In the genomic region with DNA sequence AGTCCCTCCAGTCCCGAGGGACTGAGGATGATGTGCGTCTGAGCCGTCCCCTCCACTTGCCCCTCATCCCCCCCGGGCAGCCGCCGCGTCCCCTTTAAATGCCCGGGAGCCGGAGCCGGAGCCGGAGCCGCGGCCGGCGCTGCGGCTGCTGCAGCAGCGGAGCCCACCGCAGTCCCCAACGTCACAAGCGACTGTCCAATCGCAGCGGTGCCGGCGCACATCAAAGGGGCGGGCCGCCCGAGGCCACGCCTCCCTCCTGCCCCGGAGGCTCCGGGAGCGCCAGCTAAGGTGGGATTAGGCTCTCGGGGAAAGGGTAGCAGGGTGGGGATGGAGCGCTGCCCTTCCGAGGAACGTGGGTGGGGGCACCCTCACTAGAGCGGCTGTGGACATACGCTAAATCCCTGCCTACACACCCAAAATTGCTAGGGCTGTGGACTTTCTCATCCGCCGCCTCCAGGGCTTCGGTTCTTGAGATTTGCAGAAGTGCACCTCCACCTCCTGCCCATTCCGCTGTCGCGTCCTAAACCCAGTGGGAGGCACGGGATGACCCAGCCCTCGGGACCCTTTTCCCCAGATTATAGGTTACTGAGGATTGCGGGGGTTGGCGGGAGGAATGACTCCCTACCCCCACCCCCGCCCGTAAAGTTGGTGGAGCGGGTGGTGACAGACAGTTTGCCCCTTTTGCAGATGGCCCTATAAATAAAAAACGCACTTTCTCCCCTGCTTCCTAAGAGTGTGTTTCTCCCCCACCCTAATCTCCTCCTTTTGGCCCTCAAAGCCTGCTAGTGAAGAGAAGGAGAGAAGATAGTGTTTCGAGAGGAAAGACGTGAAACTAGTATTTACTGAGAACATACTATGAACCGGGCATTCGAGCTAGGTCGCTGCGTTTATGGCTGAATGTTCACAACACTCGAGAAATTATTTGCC, we compare ENCODE assay signal across 1 cellular context.
A peak's percentile ranks its signal among the peaks of the same experiment; 100 is the strongest.
TF ChIP-seq lines count a peak whose summit lies in the region.

A gene with protein sequence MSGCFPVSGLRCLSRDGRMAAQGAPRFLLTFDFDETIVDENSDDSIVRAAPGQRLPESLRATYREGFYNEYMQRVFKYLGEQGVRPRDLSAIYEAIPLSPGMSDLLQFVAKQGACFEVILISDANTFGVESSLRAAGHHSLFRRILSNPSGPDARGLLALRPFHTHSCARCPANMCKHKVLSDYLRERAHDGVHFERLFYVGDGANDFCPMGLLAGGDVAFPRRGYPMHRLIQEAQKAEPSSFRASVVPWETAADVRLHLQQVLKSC (minus strand): TSS at position 152 of the 927 bp plus-strand sequence. CDS start 4,096 bp downstream, outside the sequence.

TF ChIP-seq in K562, 482 proteins besides CTCF, POLR2A, EP300 and RAD21 (continued from another document and continues in another):
- no peak for TF ChIP-seq POLR3A (IDR thresholded peaks at IDR 0.05; ENCODE audit: borderline replicate concordance, extremely low read depth, insufficient read depth, insufficient read length)
- TF ChIP-seq MIER1 (IDR thresholded peaks at IDR 0.05; ENCODE audit: low read depth): no peak
- no peak for TF ChIP-seq SREBF2 (CRISPR knock-in tag; IDR thresholded peaks at IDR 0.05)
- TF ChIP-seq CXXC5 (CRISPR knock-in tag; IDR thresholded peaks at IDR 0.05): peak; percentile 63; the same call in 1 of the 2 replicates
- no peak for TF ChIP-seq BMI1 (IDR thresholded peaks at IDR 0.05; ENCODE audit: low read length)
- no peak for TF ChIP-seq ZNF354B (CRISPR knock-in tag; IDR thresholded peaks at IDR 0.05)
- TF ChIP-seq EGR1 (conservative IDR thresholded peaks at IDR 0.05): peak; percentile 43
- TF ChIP-seq, protein P1, sequence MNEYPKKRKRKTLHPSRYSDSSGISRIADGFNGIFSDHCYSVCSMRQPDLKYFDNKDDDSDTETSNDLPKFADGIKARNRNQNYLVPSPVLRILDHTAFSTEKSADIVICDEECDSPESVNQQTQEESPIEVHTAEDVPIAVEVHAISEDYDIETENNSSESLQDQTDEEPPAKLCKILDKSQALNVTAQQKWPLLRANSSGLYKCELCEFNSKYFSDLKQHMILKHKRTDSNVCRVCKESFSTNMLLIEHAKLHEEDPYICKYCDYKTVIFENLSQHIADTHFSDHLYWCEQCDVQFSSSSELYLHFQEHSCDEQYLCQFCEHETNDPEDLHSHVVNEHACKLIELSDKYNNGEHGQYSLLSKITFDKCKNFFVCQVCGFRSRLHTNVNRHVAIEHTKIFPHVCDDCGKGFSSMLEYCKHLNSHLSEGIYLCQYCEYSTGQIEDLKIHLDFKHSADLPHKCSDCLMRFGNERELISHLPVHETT (CRISPR knock-in tag; conservative IDR thresholded peaks at IDR 0.05 in 1 of 2, IDR thresholded peaks at IDR 0.05 in 1 of 2): no peak
- TF ChIP-seq ZKSCAN3 (CRISPR knock-in tag; IDR thresholded peaks at IDR 0.05): no peak
- TF ChIP-seq MAZ (CRISPR knock-in tag; conservative IDR thresholded peaks at IDR 0.05 in 1 of 2, IDR thresholded peaks at IDR 0.05 in 1 of 2): 0 out of 4 replicates have a peak, but pooled peaks of 1 of the 2 experiments have one; percentile 18
- TF ChIP-seq, protein P2, sequence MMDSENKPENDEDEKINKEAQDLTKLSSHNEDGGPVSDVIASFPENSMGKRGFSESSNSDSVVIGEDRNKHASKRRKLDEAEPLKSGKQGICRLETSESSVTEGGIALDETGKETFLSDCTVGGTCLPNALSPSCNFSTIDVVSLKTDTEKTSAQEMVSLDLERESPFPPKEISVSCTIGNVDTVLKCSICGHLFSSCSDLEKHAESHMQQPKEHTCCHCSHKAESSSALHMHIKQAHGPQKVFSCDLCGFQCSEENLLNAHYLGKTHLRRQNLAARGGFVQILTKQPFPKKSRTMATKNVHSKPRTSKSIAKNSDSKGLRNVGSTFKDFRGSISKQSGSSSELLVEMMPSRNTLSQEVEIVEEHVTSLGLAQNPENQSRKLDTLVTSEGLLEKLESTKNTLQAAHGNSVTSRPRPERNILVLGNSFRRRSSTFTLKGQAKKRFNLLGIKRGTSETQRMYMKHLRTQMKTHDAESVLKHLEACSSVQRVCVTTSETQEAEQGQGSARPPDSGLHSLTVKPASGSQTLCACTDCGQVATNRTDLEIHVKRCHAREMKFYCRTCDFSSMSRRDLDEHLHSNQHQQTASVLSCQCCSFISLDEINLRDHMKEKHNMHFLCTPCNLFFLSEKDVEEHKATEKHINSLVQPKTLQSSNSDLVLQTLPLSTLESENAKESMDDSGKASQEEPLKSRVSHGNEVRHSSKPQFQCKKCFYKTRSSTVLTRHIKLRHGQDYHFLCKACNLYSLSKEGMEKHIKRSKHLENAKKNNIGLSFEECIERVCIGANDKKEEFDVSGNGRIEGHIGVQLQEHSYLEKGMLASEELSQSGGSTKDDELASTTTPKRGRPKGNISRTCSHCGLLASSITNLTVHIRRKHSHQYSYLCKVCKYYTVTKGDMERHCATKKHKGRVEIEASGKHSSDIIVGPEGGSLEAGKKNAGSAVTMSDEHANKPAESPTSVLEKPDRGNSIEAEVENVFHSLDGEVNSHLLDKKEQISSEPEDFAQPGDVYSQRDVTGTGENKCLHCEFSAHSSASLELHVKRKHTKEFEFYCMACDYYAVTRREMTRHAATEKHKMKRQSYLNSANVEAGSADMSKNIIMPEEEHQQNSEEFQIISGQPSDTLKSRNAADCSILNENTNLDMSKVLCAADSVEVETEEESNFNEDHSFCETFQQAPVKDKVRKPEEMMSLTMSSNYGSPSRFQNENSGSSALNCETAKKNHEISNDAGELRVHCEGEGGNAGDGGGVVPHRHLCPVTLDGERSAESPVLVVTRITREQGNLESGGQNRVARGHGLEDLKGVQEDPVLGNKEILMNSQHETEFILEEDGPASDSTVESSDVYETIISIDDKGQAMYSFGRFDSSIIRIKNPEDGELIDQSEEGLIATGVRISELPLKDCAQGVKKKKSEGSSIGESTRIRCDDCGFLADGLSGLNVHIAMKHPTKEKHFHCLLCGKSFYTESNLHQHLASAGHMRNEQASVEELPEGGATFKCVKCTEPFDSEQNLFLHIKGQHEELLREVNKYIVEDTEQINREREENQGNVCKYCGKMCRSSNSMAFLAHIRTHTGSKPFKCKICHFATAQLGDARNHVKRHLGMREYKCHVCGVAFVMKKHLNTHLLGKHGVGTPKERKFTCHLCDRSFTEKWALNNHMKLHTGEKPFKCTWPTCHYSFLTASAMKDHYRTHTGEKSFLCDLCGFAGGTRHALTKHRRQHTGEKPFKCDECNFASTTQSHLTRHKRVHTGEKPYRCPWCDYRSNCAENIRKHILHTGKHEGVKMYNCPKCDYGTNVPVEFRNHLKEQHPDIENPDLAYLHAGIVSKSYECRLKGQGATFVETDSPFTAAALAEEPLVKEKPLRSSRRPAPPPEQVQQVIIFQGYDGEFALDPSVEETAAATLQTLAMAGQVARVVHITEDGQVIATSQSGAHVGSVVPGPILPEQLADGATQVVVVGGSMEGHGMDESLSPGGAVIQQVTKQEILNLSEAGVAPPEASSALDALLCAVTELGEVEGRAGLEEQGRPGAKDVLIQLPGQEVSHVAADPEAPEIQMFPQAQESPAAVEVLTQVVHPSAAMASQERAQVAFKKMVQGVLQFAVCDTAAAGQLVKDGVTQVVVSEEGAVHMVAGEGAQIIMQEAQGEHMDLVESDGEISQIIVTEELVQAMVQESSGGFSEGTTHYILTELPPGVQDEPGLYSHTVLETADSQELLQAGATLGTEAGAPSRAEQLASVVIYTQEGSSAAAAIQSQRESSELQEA (IDR thresholded peaks at IDR 0.05; ENCODE audit: low read depth): no peak
- no peak for TF ChIP-seq CHCHD3 (CRISPR knock-in tag; IDR thresholded peaks at IDR 0.05)
- TF ChIP-seq MYBL2 (IDR thresholded peaks at IDR 0.05; ENCODE audit: low read depth): no peak
- no peak for TF ChIP-seq MYBL2 (CRISPR knock-in tag; IDR thresholded peaks at IDR 0.05; ENCODE audit: borderline replicate concordance)
- no peak for TF ChIP-seq ZNF445 (CRISPR knock-in tag; IDR thresholded peaks at IDR 0.05; ENCODE audit: low read depth)
- no peak for TF ChIP-seq BCL6 (CRISPR knock-in tag; IDR thresholded peaks at IDR 0.05)
- no peak for TF ChIP-seq RCOR1 (IDR thresholded peaks at IDR 0.05; ENCODE audit: borderline replicate concordance in 1 of 2, low read depth in 2 of 2, low read length in 2 of 2)
- TF ChIP-seq TCF7L2 (IDR thresholded peaks at IDR 0.05; ENCODE audit: low read depth, low read length): peak; percentile 88
- no peak for TF ChIP-seq ZKSCAN8 (CRISPR knock-in tag; IDR thresholded peaks at IDR 0.05)
- no peak for TF ChIP-seq ILK (tag; IDR thresholded peaks at IDR 0.05; ENCODE audit: borderline replicate concordance, low read depth)
- TF ChIP-seq, protein P3, sequence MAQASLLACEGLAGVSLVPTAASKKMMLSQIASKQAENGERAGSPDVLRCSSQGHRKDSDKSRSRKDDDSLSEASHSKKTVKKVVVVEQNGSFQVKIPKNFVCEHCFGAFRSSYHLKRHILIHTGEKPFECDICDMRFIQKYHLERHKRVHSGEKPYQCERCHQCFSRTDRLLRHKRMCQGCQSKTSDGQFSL (CRISPR knock-in tag; IDR thresholded peaks at IDR 0.05): no peak
- TF ChIP-seq, protein P3 (tag; IDR thresholded peaks at IDR 0.05): no peak
- no peak for TF ChIP-seq NR4A1 (CRISPR knock-in tag; IDR thresholded peaks at IDR 0.05)
- no peak for TF ChIP-seq NR4A1 (tag; IDR thresholded peaks at IDR 0.05)
- TF ChIP-seq, protein P4, sequence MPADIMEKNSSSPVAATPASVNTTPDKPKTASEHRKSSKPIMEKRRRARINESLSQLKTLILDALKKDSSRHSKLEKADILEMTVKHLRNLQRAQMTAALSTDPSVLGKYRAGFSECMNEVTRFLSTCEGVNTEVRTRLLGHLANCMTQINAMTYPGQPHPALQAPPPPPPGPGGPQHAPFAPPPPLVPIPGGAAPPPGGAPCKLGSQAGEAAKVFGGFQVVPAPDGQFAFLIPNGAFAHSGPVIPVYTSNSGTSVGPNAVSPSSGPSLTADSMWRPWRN (IDR thresholded peaks at IDR 0.05; ENCODE audit: low read depth): no peak
- no peak for TF ChIP-seq ZNF695 (CRISPR knock-in tag; IDR thresholded peaks at IDR 0.05)
- TF ChIP-seq, protein P5, sequence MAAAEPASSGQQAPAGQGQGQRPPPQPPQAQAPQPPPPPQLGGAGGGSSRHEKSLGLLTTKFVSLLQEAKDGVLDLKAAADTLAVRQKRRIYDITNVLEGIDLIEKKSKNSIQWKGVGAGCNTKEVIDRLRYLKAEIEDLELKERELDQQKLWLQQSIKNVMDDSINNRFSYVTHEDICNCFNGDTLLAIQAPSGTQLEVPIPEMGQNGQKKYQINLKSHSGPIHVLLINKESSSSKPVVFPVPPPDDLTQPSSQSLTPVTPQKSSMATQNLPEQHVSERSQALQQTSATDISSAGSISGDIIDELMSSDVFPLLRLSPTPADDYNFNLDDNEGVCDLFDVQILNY (CRISPR knock-in tag; IDR thresholded peaks at IDR 0.05): no peak
- 0 out of 2 replicates have a peak, but pooled peaks have one; percentile 37 for TF ChIP-seq CTBP1 (IDR thresholded peaks at IDR 0.05; ENCODE audit: borderline replicate concordance)
- no peak for TF ChIP-seq XRCC4 (IDR thresholded peaks at IDR 0.05; ENCODE audit: extremely low read depth, insufficient read depth, insufficient read length)
- TF ChIP-seq, protein P6, sequence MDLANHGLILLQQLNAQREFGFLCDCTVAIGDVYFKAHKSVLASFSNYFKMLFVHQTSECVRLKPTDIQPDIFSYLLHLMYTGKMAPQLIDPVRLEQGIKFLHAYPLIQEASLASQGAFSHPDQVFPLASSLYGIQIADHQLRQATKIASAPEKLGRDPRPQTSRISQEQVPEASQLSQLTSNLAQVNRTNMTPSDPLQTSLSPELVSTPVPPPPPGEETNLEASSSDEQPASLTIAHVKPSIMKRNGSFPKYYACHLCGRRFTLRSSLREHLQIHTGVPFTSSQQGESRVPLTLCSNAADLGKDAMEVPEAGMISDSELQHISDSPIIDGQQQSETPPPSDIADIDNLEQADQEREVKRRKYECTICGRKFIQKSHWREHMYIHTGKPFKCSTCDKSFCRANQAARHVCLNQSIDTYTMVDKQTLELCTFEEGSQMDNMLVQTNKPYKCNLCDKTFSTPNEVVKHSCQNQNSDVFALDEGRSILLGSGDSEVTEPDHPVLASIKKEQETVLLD (IDR thresholded peaks at IDR 0.05): no peak
- no peak for TF ChIP-seq ZNF175 (CRISPR knock-in tag; IDR thresholded peaks at IDR 0.05; ENCODE audit: low read depth)
- no peak for TF ChIP-seq CBFB (CRISPR knock-in tag; IDR thresholded peaks at IDR 0.05)
- TF ChIP-seq PCBP2 (IDR thresholded peaks at IDR 0.05; ENCODE audit: low read depth, low read length, poor library complexity, severe bottlenecking): no peak
- no peak for TF ChIP-seq HDAC2 (IDR thresholded peaks at IDR 0.05)
- TF ChIP-seq, protein P7, sequence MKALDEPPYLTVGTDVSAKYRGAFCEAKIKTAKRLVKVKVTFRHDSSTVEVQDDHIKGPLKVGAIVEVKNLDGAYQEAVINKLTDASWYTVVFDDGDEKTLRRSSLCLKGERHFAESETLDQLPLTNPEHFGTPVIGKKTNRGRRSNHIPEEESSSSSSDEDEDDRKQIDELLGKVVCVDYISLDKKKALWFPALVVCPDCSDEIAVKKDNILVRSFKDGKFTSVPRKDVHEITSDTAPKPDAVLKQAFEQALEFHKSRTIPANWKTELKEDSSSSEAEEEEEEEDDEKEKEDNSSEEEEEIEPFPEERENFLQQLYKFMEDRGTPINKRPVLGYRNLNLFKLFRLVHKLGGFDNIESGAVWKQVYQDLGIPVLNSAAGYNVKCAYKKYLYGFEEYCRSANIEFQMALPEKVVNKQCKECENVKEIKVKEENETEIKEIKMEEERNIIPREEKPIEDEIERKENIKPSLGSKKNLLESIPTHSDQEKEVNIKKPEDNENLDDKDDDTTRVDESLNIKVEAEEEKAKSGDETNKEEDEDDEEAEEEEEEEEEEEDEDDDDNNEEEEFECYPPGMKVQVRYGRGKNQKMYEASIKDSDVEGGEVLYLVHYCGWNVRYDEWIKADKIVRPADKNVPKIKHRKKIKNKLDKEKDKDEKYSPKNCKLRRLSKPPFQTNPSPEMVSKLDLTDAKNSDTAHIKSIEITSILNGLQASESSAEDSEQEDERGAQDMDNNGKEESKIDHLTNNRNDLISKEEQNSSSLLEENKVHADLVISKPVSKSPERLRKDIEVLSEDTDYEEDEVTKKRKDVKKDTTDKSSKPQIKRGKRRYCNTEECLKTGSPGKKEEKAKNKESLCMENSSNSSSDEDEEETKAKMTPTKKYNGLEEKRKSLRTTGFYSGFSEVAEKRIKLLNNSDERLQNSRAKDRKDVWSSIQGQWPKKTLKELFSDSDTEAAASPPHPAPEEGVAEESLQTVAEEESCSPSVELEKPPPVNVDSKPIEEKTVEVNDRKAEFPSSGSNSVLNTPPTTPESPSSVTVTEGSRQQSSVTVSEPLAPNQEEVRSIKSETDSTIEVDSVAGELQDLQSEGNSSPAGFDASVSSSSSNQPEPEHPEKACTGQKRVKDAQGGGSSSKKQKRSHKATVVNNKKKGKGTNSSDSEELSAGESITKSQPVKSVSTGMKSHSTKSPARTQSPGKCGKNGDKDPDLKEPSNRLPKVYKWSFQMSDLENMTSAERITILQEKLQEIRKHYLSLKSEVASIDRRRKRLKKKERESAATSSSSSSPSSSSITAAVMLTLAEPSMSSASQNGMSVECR (CRISPR knock-in tag; IDR thresholded peaks at IDR 0.05): no peak
- TF ChIP-seq LARP7 (IDR thresholded peaks at IDR 0.05): no peak
- TF ChIP-seq, protein P8, sequence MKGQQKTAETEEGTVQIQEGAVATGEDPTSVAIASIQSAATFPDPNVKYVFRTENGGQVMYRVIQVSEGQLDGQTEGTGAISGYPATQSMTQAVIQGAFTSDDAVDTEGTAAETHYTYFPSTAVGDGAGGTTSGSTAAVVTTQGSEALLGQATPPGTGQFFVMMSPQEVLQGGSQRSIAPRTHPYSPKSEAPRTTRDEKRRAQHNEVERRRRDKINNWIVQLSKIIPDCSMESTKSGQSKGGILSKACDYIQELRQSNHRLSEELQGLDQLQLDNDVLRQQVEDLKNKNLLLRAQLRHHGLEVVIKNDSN (CRISPR knock-in tag; IDR thresholded peaks at IDR 0.05): peak; percentile 20; the same call in 1 of the 2 replicates
- TF ChIP-seq ZNF778 (CRISPR knock-in tag; IDR thresholded peaks at IDR 0.05): no peak
- TF ChIP-seq ZNF561 (CRISPR knock-in tag; conservative IDR thresholded peaks at IDR 0.05): no peak
